Comparison of ENCODE assay signal across 8 cellular contexts in genomic region chr11:1515082-1516060, GRCh38. TPM values are rescaled to one million over a fixed set of nuclear protein-coding genes. Genes with fewer than 3 reads are reported as not detected.
DNase-seq lines count a peak whose midpoint lies in the region; ATAC-seq and TF ChIP-seq lines count a peak whose summit lies in the region.

No MANE protein-coding gene starts in this region.

- H3K27ac Mint-ChIP-seq in endothelial cell (ENCODE audit: unreplicated experiment) = no peak overlapping the region

- peak; percentile 92 for ATAC-seq in mucosa of descending colon

- intact Hi-C loops in mucosa of descending colon (cut with DNase I, micrococcal nuclease) = loop anchor here in 1 of 2 donors (10.0 kb wide), 3 partner anchors 51 to 401 kb away; no protein-coding TSS in a partner anchor

- no peaks in the 10 kb centered on the region for H3F3A ChIP-seq in GM23248 (ENCODE audit: insufficient read depth)

- H3K4me1 Mint-ChIP-seq in endothelial cell (ENCODE audit: unreplicated experiment) = peaks cover 25% of the 10 kb centered on the region

- in situ Hi-C loops in GM23248 (cut with MboI) = no loop called here

- H3K4me1 ChIP-seq in GM23248 (ENCODE audit: insufficient read depth) = no peaks in the 10 kb centered on the region
- peaks cover 10% of the 10 kb centered on the region for H3K4me1 ChIP-seq in mucosa of descending colon (ENCODE audit: low read depth)

- H3K9ac ChIP-seq in GM23248 = no peak overlapping the region

- TF ChIP-seq CTCF in AG09309 (IDR thresholded peaks at IDR 0.05; ENCODE audit: control insufficient read depth, insufficient read depth, low read depth, low read length, missing control alignments) (peak; percentile 97), endothelial cell (IDR thresholded peaks at IDR 0.05; ENCODE audit: unreplicated experiment) (peak; percentile 87), mucosa of descending colon (IDR thresholded peaks at IDR 0.05) (peak; percentile 88)

- H3K9me2 ChIP-seq in GM23248 (ENCODE audit: insufficient read depth) = no peaks in the 10 kb centered on the region

- H3K4me3 Mint-ChIP-seq in endothelial cell (ENCODE audit: unreplicated experiment) = no peak overlapping the region

- H2AFZ ChIP-seq in GM23248 = no peak overlapping the region

- no peak overlapping the region for H3K27ac ChIP-seq in GM23248

- H4K20me1 ChIP-seq in GM23248 (ENCODE audit: insufficient read depth) = peaks cover 20% of the 10 kb centered on the region

- no peak for DNase-seq in AG09309 (ENCODE audit: low read depth)
- peak; percentile 85 for DNase-seq in GM23248
- peak; percentile 11 for DNase-seq in NOMO-1 treated with DMSO at 0.1 percent for 48 hours (lab: John Stamatoyannopoulos, UW; ENCODE audit: unreplicated experiment)
- peak; percentile 77 for DNase-seq in activated CD8-positive, alpha-beta memory T cell treated with anti-CD3 and anti-CD28 coated beads, Interleukin-2, amount 50 U/mL, for 4 hours
- peak; percentile 95 for DNase-seq in endothelial cell (ENCODE audit: low spot score)
- peak; percentile 72 to 87 (median 85) for DNase-seq in mucosa of descending colon
- peak; percentile 60 to 73 for DNase-seq in stimulated activated CD8-positive, alpha-beta memory T cell treated with anti-CD3 and anti-CD28 coated beads, Interleukin-2, amount 100 ng/mL, for 48 hours (ENCODE audit: low read depth in 2 of 2)
- no peak for DNase-seq in GOT3 (lab: John Stamatoyannopoulos, UW)

- no peaks in the 10 kb centered on the region for H3K9me3 ChIP-seq in GM23248 (ENCODE audit: low read depth)
- no peaks in the 10 kb centered on the region for H3K9me3 ChIP-seq in mucosa of descending colon

- 25 to 32% methylated on average over 27 to 36 of the region's 36 CpGs for WGBS in GM23248 (ENCODE audit: low coverage in 1 of 2, low lambda C conversion rate in 2 of 2, missing lambda C conversion rate in 2 of 2), 2 experiments

- peaks cover 4% of the 10 kb centered on the region for H3K36me3 Mint-ChIP-seq in endothelial cell (ENCODE audit: low read depth, unreplicated experiment)

- H3K27me3 ChIP-seq in GM23248 (replicated peaks; ENCODE audit: insufficient read depth) = no peaks in the 10 kb centered on the region

- H3K4me3 ChIP-seq in AG09309 (ENCODE audit: control insufficient read depth, low read depth, low read length) (no peak overlapping the region), GM23248 (no peak overlapping the region), mucosa of descending colon (no peak overlapping the region)

- H3K4me2 ChIP-seq in GM23248 (ENCODE audit: unreplicated experiment) = peak overlapping the region; percentile 42

- H3K79me2 ChIP-seq in GM23248 (ENCODE audit: insufficient read depth) = peaks cover 78% of the 10 kb centered on the region

- no peaks in the 10 kb centered on the region for H3K36me3 ChIP-seq in GM23248 (ENCODE audit: low read depth)
- no peaks in the 10 kb centered on the region for H3K36me3 ChIP-seq in mucosa of descending colon (ENCODE audit: low read depth)

- H3K9me3 Mint-ChIP-seq in endothelial cell (ENCODE audit: unreplicated experiment) = no peaks in the 10 kb centered on the region

- peaks cover 4% of the 10 kb centered on the region for H3K27me3 Mint-ChIP-seq in endothelial cell (ENCODE audit: unreplicated experiment)

RNA-seq across cellular contexts. Expression of gene MOB2, which starts 28.8 kb away (rescaled TPM):
- total RNA-seq in GM23248 (2014; rRNA removed; shearing (Covaris generic)) = 22.1 and 29.3 TPM in 2 replicates
- polyA plus RNA-seq in GM23248 (2016; fragmentation: Nextera tagmentation; extraction: Ambion mirVana) = 27.1 and 28.8 TPM in 2 replicates
- 37.5 TPM for total RNA-seq in endothelial cell (ENCODE audit: unreplicated experiment)
- total RNA-seq in mucosa of descending colon = 100 to 1,000 TPM in 1 of 3 donors, 10 to 100 TPM in 2; 54.9 to 108 (median 61.5) TPM

RNA-seq across cellular contexts. Expression of gene DUSP8, which starts 56.7 kb away (rescaled TPM):
- 0.11 TPM in 1 of 2 replicates, not detected in the other for total RNA-seq in GM23248 (2014; rRNA removed; shearing (Covaris generic))
- 0.05 TPM in 1 of 2 replicates, not detected in the other for polyA plus RNA-seq in GM23248 (2016; fragmentation: Nextera tagmentation; extraction: Ambion mirVana)
- total RNA-seq in endothelial cell (ENCODE audit: unreplicated experiment) = 2.2 TPM
- total RNA-seq in mucosa of descending colon = 10 to 100 TPM; 28.2 to 31.7 (median 28.5) TPM

Comparison
In these comparisons a context has a peak if more than half of its experiments do, and no peak if none do; other contexts are left out.
1. DNase-seq: peak in GM23248 (single experiment), NOMO-1 treated with DMSO at 0.1 percent for 48 hours (single experiment), activated CD8-positive, alpha-beta memory T cell treated with anti-CD3 and anti-CD28 coated beads, Interleukin-2, amount 50 U/mL, for 4 hours (single experiment), endothelial cell (single experiment), mucosa of descending colon (3 of 3) and stimulated activated CD8-positive, alpha-beta memory T cell treated with anti-CD3 and anti-CD28 coated beads, Interleukin-2, amount 100 ng/mL, for 48 hours (2 of 2); none in AG09309 (single experiment) and GOT3 (single experiment).
2. Peak in every context shown above with its lines, with median percentiles within 50 percentile points of each other: CTCF ChIP-seq.